21 cellular contexts compared by ENCODE assay signal in genomic region chr2:221494556-221494955, GRCh38.
DNase-seq lines count a peak whose midpoint lies in the region; TF ChIP-seq lines count a peak whose summit lies in the region.
"Had no signal": no experiment of that assay in that cellular context is flagged by ENCODE, and none has a peak within 500 bp of the region (broad histone marks: within the 10 kb centered on the region; RNA-seq: fewer than 3 reads in every experiment).

No MANE protein-coding gene starts in this region.

- H3K4me3 Mint-ChIP-seq in nephron: no peak overlapping the region
- H3K4me3 Mint-ChIP-seq: activated CD4-positive, alpha-beta T cell treated with anti-CD3 and anti-CD28 coated beads for 36 hours; activated naive CD8-positive, alpha-beta T cell treated with anti-CD3 and anti-CD28 coated beads for 36 hours; naive thymus-derived CD4-positive, alpha-beta T cell; stimulated activated naive B cell treated with anti-CD40 and anti-IgM and Interleukin-4, amounts not matched to agents 10 μg/mL and 1 μg/mL and 100 μg/mL, for 72 hours had no signal

- H3K27ac Mint-ChIP-seq in nephron: peak overlapping the region in 2 of 3 experiments; percentile 51 to 91
- H3K27ac Mint-ChIP-seq: activated CD4-positive, alpha-beta T cell treated with anti-CD3 and anti-CD28 coated beads for 36 hours; activated naive CD8-positive, alpha-beta T cell treated with anti-CD3 and anti-CD28 coated beads for 36 hours; stimulated activated naive B cell treated with anti-CD40 and anti-IgM and Interleukin-4, amounts not matched to agents 10 μg/mL and 1 μg/mL and 100 μg/mL, for 72 hours had no signal

- no peaks in the 10 kb centered on the region for H3K27me3 ChIP-seq in colonic mucosa
- H3K27me3 ChIP-seq: heart left ventricle had no signal

- intact Hi-C loops in colonic mucosa (cut with DNase I): no loop called here
- intact Hi-C loops in posterior vena cava (cut with DNase I): no loop called here

- DNase-seq in EL (peak; percentile 41), M059J (ENCODE audit: low read depth) (peak; percentile 7), colonic mucosa (peak; percentile 22), NCI-H345 (lab: John Stamatoyannopoulos, UW) (no peak), posterior vena cava (ENCODE audit: low spot score) (no peak)
- no peak for DNase-seq in NK-92 treated with Interleukin-12 subunit alpha and Interleukin-12 subunit beta, amount 100 ng/mL, for 24 hours (lab: John Stamatoyannopoulos, UW)
- no peak for DNase-seq in stimulated activated CD4-positive, alpha-beta T cell treated with anti-CD3 and anti-CD28 coated beads, Interleukin-2, amount 100 ng/mL, for 48 hours
- DNase-seq: activated CD4-positive, alpha-beta T cell treated with anti-CD3 and anti-CD28 coated beads for 36 hours; activated naive CD8-positive, alpha-beta T cell treated with anti-CD3 and anti-CD28 coated beads for 36 hours; heart left ventricle; naive thymus-derived CD4-positive, alpha-beta T cell; NCI-H1092; NCI-H2029 treated with DMSO at 0.1 percent for 48 hours; NCI-H510A; stimulated activated CD4-positive, alpha-beta T cell treated with anti-CD3 and anti-CD28 coated beads, Interleukin-1b, Interleukin-23, amount 100 ng/mL, for 48 hours; stimulated activated naive B cell treated with anti-CD40 and anti-IgM and Interleukin-4, amounts not matched to agents 10 μg/mL and 1 μg/mL and 100 μg/mL, for 72 hours had no signal

- peaks cover 52% of the 10 kb centered on the region for H3K36me3 Mint-ChIP-seq in nephron (ENCODE audit: low read depth)
- H3K36me3 Mint-ChIP-seq: activated naive CD8-positive, alpha-beta T cell treated with anti-CD3 and anti-CD28 coated beads for 36 hours; CD14-positive monocyte; stimulated activated naive B cell treated with anti-CD40 and anti-IgM and Interleukin-4, amounts not matched to agents 10 μg/mL and 1 μg/mL and 100 μg/mL, for 72 hours had no signal

- H3K36me3 ChIP-seq in colonic mucosa: no peaks in the 10 kb centered on the region
- H3K36me3 ChIP-seq: heart left ventricle, thoracic aorta had no signal

- TF ChIP-seq CTCF in colonic mucosa (IDR thresholded peaks at IDR 0.05) (no peak), nephron (IDR thresholded peaks at IDR 0.05; ENCODE audit: unreplicated experiment in 3 of 3) (no peak)

- H3K27me3 Mint-ChIP-seq in nephron (ENCODE audit: low read depth): no peaks in the 10 kb centered on the region
- H3K27me3 Mint-ChIP-seq: activated CD4-positive, alpha-beta T cell treated with anti-CD3 and anti-CD28 coated beads for 36 hours; stimulated activated naive B cell treated with anti-CD40 and anti-IgM and Interleukin-4, amounts not matched to agents 10 μg/mL and 1 μg/mL and 100 μg/mL, for 72 hours had no signal

- peaks cover 51% of the 10 kb centered on the region for H3K4me1 Mint-ChIP-seq in nephron
- H3K4me1 Mint-ChIP-seq: activated naive CD8-positive, alpha-beta T cell treated with anti-CD3 and anti-CD28 coated beads for 36 hours; CD14-positive monocyte had no signal

- H3K4me1 ChIP-seq in colonic mucosa: no peaks in the 10 kb centered on the region
- H3K4me1 ChIP-seq: parathyroid adenoma had no signal

- H3K9me3 Mint-ChIP-seq in nephron: no peaks in the 10 kb centered on the region
- H3K9me3 Mint-ChIP-seq: activated naive CD8-positive, alpha-beta T cell treated with anti-CD3 and anti-CD28 coated beads for 36 hours; naive thymus-derived CD4-positive, alpha-beta T cell; stimulated activated naive B cell treated with anti-CD40 and anti-IgM and Interleukin-4, amounts not matched to agents 10 μg/mL and 1 μg/mL and 100 μg/mL, for 72 hours had no signal

- no peaks in the 10 kb centered on the region for H3K9me3 ChIP-seq in colonic mucosa
- H3K9me3 ChIP-seq: heart left ventricle, thoracic aorta had no signal

- no peak overlapping the region for H3K27ac ChIP-seq in colonic mucosa
- H3K27ac ChIP-seq: heart left ventricle, KMS-11, parathyroid adenoma, thoracic aorta had no signal

- no peak overlapping the region for H3K4me3 ChIP-seq in colonic mucosa
- H3K4me3 ChIP-seq: heart left ventricle, thoracic aorta had no signal

- H3K9ac ChIP-seq in colonic mucosa (ENCODE audit: low read depth in 2 of 2, low read length in 2 of 2): no peak overlapping the region
- H3K9ac ChIP-seq: KMS-11, parathyroid adenoma had no signal

Comparison
In these comparisons a context has a peak if more than half of its experiments do, and no peak if none do; other contexts are left out.
1. DNase-seq: peak in EL (single experiment), M059J (single experiment) and colonic mucosa (single experiment); none in NCI-H345 (single experiment), posterior vena cava (single experiment), NK-92 treated with Interleukin-12 subunit alpha and Interleukin-12 subunit beta, amount 100 ng/mL, for 24 hours (single experiment) and stimulated activated CD4-positive, alpha-beta T cell treated with anti-CD3 and anti-CD28 coated beads, Interleukin-2, amount 100 ng/mL, for 48 hours (0 of 2).